Comparison of ENCODE assay signal across 9 cellular contexts in the genomic region with DNA sequence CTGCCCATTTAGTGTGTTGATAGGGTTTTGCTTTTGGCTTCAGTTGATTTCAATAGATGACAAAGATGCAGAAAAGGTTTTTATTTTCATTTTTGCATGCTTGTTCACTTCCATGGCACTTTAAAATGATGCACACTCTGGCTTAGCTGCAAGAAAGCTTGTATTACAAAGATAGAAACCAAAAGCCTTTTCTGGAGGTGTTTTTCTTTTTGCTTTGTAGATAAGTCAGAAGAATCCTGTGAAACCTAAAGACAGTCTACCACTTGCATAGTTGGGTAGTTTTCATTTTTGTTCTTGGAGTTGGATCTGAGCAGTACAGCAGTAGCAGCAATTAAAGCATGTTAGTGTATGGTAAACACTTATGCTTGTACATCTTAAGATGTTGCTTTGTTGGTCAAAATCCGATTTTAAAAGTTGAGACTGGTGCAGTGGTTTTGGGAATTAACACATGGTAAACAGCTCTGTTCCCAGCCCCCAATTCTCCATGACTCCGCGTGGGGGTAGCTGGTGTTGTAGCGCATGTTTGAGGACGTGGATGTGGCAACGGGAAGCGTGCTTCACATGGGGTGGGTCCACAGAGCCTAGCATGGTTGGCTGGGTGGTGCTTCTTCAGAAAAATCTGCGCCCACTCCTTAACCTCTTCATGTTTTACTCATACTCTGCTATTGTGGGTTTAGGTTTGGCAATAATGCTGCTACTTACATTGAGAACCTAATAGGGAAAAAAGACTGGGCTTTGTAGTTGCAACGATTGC. TPM values are rescaled to one million over a fixed set of nuclear protein-coding genes. Genes with fewer than 3 reads are reported as not detected.
A peak's percentile ranks its signal among the peaks of the same experiment; 100 is the strongest.
DNase-seq lines count a peak whose midpoint lies in the region; ATAC-seq, FAIRE-seq and TF ChIP-seq lines count a peak whose summit lies in the region.
"Had no signal": no experiment of that assay in that cellular context is flagged by ENCODE, and none has a peak within 500 bp of the region (broad histone marks: within the 10 kb centered on the region; RNA-seq: fewer than 3 reads in every experiment).

No MANE protein-coding gene starts in this region.

- H3K4me1 Mint-ChIP-seq in type B pancreatic cell (ENCODE audit: unreplicated experiment), result peaks cover 35% of the 10 kb centered on the region

- peaks cover 3% of the 10 kb centered on the region for H3K36me3 Mint-ChIP-seq in type B pancreatic cell

- peaks cover 4% of the 10 kb centered on the region for H3K9me3 Mint-ChIP-seq in type B pancreatic cell

- no peak for DNase-seq in GM18507 (ENCODE audit: extremely low spot score, insufficient read length, low read depth)
- peak; percentile 34 for DNase-seq in middle frontal gyrus (ENCODE audit: extremely low spot score, low spot score)
- no peak for DNase-seq in type B pancreatic cell (ENCODE audit: extremely low spot score, unreplicated experiment)
- no peak for DNase-seq in left cardiac atrium
- no peak for DNase-seq in NCI-H2171 (lab: John Stamatoyannopoulos, UW)
- no peak for DNase-seq in SKM-1 treated with dmso at 0.1 percent for 144 hours (lab: John Stamatoyannopoulos, UW; ENCODE audit: unreplicated experiment)

- FAIRE-seq in GM18507 (lab: Jason Lieb, UNC), result peak; percentile 74
- FAIRE-seq: bronchial epithelial cell had no signal

- no peak for TF ChIP-seq CTCF in type B pancreatic cell (conservative IDR thresholded peaks at IDR 0.05)

- ATAC-seq in GM21526 (IDR thresholded peaks at IDR 0.05; ENCODE audit: low FRiP score, unreplicated experiment), result peak; percentile 49
- peak; percentile 59 for ATAC-seq in HG03575 (IDR thresholded peaks at IDR 0.05; ENCODE audit: extremely low read depth, insufficient number of reproducible peaks, low FRiP score, unreplicated experiment)
- no peak for ATAC-seq in left cardiac atrium

- intact Hi-C loops in left cardiac atrium (cut with DNase I), result no loop called here

- H3K4me3 Mint-ChIP-seq in type B pancreatic cell, result no peak overlapping the region

- no peaks in the 10 kb centered on the region for H3K27me3 Mint-ChIP-seq in type B pancreatic cell

- no peak overlapping the region for H3K27ac Mint-ChIP-seq in type B pancreatic cell

RNA-seq across cellular contexts. Expression of gene CCNY, which starts 19.8 kb away (rescaled TPM):
- 74.6 and 81.6 TPM in 2 replicates for total RNA-seq in type B pancreatic cell (ENCODE audit: low replicate concordance)
- 10 to 100 TPM; 59.3 to 76.5 TPM for total RNA-seq in left cardiac atrium

Comparison
In these comparisons a context has a peak if more than half of its experiments do, and no peak if none do; other contexts are left out.
1. ATAC-seq: peak in GM21526 (single experiment) and HG03575 (single experiment); none in left cardiac atrium (0 of 2).